In genomic region chr14:23182372-23183014, GRCh38 we compare ENCODE assay signal across 1 cellular context.
TF ChIP-seq lines count a peak whose summit lies in the region.

No MANE protein-coding gene starts in this region.

TF ChIP-seq in K562, 482 proteins besides CTCF, POLR2A, EP300 and RAD21 (continued from another document):
- TF ChIP-seq THAP7 (CRISPR knock-in tag; IDR thresholded peaks at IDR 0.05) (no peak), KLF6 (CRISPR knock-in tag; IDR thresholded peaks at IDR 0.05; ENCODE audit: borderline replicate concordance) (no peak), HDAC2 (IDR thresholded peaks at IDR 0.05) (no peak)
- TF ChIP-seq, protein P1, sequence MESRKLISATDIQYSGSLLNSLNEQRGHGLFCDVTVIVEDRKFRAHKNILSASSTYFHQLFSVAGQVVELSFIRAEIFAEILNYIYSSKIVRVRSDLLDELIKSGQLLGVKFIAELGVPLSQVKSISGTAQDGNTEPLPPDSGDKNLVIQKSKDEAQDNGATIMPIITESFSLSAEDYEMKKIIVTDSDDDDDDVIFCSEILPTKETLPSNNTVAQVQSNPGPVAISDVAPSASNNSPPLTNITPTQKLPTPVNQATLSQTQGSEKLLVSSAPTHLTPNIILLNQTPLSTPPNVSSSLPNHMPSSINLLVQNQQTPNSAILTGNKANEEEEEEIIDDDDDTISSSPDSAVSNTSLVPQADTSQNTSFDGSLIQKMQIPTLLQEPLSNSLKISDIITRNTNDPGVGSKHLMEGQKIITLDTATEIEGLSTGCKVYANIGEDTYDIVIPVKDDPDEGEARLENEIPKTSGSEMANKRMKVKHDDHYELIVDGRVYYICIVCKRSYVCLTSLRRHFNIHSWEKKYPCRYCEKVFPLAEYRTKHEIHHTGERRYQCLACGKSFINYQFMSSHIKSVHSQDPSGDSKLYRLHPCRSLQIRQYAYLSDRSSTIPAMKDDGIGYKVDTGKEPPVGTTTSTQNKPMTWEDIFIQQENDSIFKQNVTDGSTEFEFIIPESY (CRISPR knock-in tag; IDR thresholded peaks at IDR 0.05): no peak
